ENCODE assay signal across 8 cellular contexts in genomic region chr15:40925863-40926658, GRCh38. TPM values are rescaled to one million over a fixed set of nuclear protein-coding genes. Genes with fewer than 3 reads are reported as not detected.
DNase-seq lines count a peak whose midpoint lies in the region; ATAC-seq and TF ChIP-seq lines count a peak whose summit lies in the region.

No MANE protein-coding gene starts in this region.

- H3K36me3 ChIP-seq in CD4-positive, CD25-positive, alpha-beta regulatory T cell (ENCODE audit: control insufficient read depth, insufficient read depth, low read length): no peaks in the 10 kb centered on the region
- H3K36me3 ChIP-seq in MM.1S (replicated peaks; ENCODE audit: insufficient read depth, low read length): no peaks in the 10 kb centered on the region
- no peaks in the 10 kb centered on the region for H3K36me3 ChIP-seq in muscle layer of colon (ENCODE audit: insufficient read depth, low read length)

- H4K20me1 ChIP-seq in MM.1S (ENCODE audit: insufficient read depth, low read length): no peaks in the 10 kb centered on the region

- H2AFZ ChIP-seq in MM.1S (ENCODE audit: low read length): no peak overlapping the region

- peaks cover 53% of the 10 kb centered on the region for H3K27me3 Mint-ChIP-seq in CD4-positive, CD25-positive, alpha-beta regulatory T cell

- no peak for TF ChIP-seq CTCF in MM.1S (IDR thresholded peaks at IDR 0.05; ENCODE audit: low read length)

- no peaks in the 10 kb centered on the region for H3K9me2 ChIP-seq in MM.1S (replicated peaks; ENCODE audit: insufficient read depth, low read length)

- H3K4me3 ChIP-seq in CD4-positive, CD25-positive, alpha-beta regulatory T cell (ENCODE audit: low read depth, low read length): no peak overlapping the region
- H3K4me3 ChIP-seq in MM.1S (ENCODE audit: low read length) (no peak overlapping the region; the same call in 1 of the 2 replicates), muscle layer of colon (ENCODE audit: low read depth in 1 of 2, low read length in 2 of 2) (peak overlapping the region; percentile 27)

- peaks cover 55% of the 10 kb centered on the region for H3K4me1 ChIP-seq in CD4-positive, CD25-positive, alpha-beta regulatory T cell (ENCODE audit: control insufficient read depth, insufficient read depth, low read length, poor library complexity, severe bottlenecking)
- H3K4me1 ChIP-seq in MM.1S (ENCODE audit: low read length): 0 out of 2 replicates have a peak, but pooled peaks cover 7% of the 10 kb centered on the region
- peaks cover 37% of the 10 kb centered on the region for H3K4me1 ChIP-seq in muscle layer of colon (ENCODE audit: insufficient read depth, low read length)

- H3K79me2 ChIP-seq in MM.1S (ENCODE audit: low read length): no peaks in the 10 kb centered on the region

- no peak for ATAC-seq in CD4-positive, CD25-positive, alpha-beta regulatory T cell (ENCODE audit: low read depth in 2 of 2)
- no peak for ATAC-seq in GM21576 (IDR thresholded peaks at IDR 0.05; ENCODE audit: unreplicated experiment)

- H3K9me3 ChIP-seq in CD4-positive, CD25-positive, alpha-beta regulatory T cell (ENCODE audit: control insufficient read depth in 2 of 2, low read length in 2 of 2): no peaks in the 10 kb centered on the region
- H3K9me3 ChIP-seq in MM.1S (replicated peaks; ENCODE audit: insufficient read depth, low read length) (no peaks in the 10 kb centered on the region), muscle layer of colon (ENCODE audit: low read length) (no peaks in the 10 kb centered on the region)

- H3K27me3 ChIP-seq in CD4-positive, CD25-positive, alpha-beta regulatory T cell (ENCODE audit: control insufficient read depth, insufficient read depth, low read length): peaks cover 6% of the 10 kb centered on the region
- H3K27me3 ChIP-seq in MM.1S (replicated peaks; ENCODE audit: insufficient read depth, low read length) (peaks cover 47% of the 10 kb centered on the region), muscle layer of colon (ENCODE audit: control insufficient read depth in 1 of 2, insufficient read depth in 2 of 2, low read length in 2 of 2) (peaks cover 46 to 59% of the 10 kb centered on the region in 2 donors)

- no peaks in the 10 kb centered on the region for H3K36me3 Mint-ChIP-seq in CD4-positive, CD25-positive, alpha-beta regulatory T cell

- DNase-seq in CD4-positive, CD25-positive, alpha-beta regulatory T cell: peak in 1 of 3 donors; percentile 20
- DNase-seq in MM.1S (no peak), cerebellum (ENCODE audit: low spot score) (peak; percentile 50), activated gamma-delta T cell (lab: John Stamatoyannopoulos, UW) (no peak), kidney tubule cell (ENCODE audit: low spot score) (no peak)
- no peak for DNase-seq in activated effector memory CD4-positive, alpha-beta T cell treated with anti-CD3 and anti-CD28 coated beads, Interleukin-2, amount 50 U/mL, for 16 hours

- H3K9ac ChIP-seq in MM.1S (ENCODE audit: low read length) (no peak overlapping the region), muscle layer of colon (ENCODE audit: low read length) (no peak overlapping the region)

- peak overlapping the region in 3 of 4 donors; percentile 21 to 65 (median 38) for H3K4me3 Mint-ChIP-seq in CD4-positive, CD25-positive, alpha-beta regulatory T cell

- peaks cover 0 to 5% (median 0%) of the 10 kb centered on the region in 7 donors for H3K9me3 Mint-ChIP-seq in CD4-positive, CD25-positive, alpha-beta regulatory T cell

- H3F3A ChIP-seq in MM.1S (ENCODE audit: insufficient read depth, low read length): peaks cover 8% of the 10 kb centered on the region; the same call in 1 of the 2 replicates

- H3K4me2 ChIP-seq in MM.1S (ENCODE audit: low read depth, low read length): peak overlapping the region; percentile 50

- no peak overlapping the region for H3K27ac Mint-ChIP-seq in CD4-positive, CD25-positive, alpha-beta regulatory T cell

- no peak overlapping the region for H3K27ac ChIP-seq in CD4-positive, CD25-positive, alpha-beta regulatory T cell (ENCODE audit: insufficient read depth, low read length, poor library complexity, severe bottlenecking)
- H3K27ac ChIP-seq in MM.1S (ENCODE audit: low read length) (no peak overlapping the region), muscle layer of colon (ENCODE audit: low read depth, low read length) (no peak overlapping the region)

- H3K4me1 Mint-ChIP-seq in CD4-positive, CD25-positive, alpha-beta regulatory T cell: peaks cover 0 to 47% (median 24%) of the 10 kb centered on the region in 4 donors

RNA-seq across cellular contexts. Expression of gene DLL4, which starts 3.1 kb away (rescaled TPM):
- not detected for total RNA-seq in CD4-positive, CD25-positive, alpha-beta regulatory T cell
- polyA plus RNA-seq in CD4-positive, CD25-positive, alpha-beta regulatory T cell: not detected
- total RNA-seq in cerebellum: 4.4 TPM

RNA-seq across cellular contexts. Expression of gene CHAC1, which starts 27.2 kb away (rescaled TPM):
- total RNA-seq in CD4-positive, CD25-positive, alpha-beta regulatory T cell: 0.64 TPM
- polyA plus RNA-seq in CD4-positive, CD25-positive, alpha-beta regulatory T cell: under 1 TPM in 2 of 4 donors, not detected in 2; 0.26 to 0.45 TPM
- total RNA-seq in cerebellum: 2.1 TPM

RNA-seq across cellular contexts. Expression of gene VPS18, which starts 31.8 kb away (rescaled TPM):
- total RNA-seq in CD4-positive, CD25-positive, alpha-beta regulatory T cell: 26.4 TPM
- 10 to 100 TPM; 19.5 to 26.5 (median 22.4) TPM for polyA plus RNA-seq in CD4-positive, CD25-positive, alpha-beta regulatory T cell
- 19.0 TPM for total RNA-seq in cerebellum

RNA-seq across cellular contexts. Expression of gene RHOV, which starts 52.0 kb away (rescaled TPM):
- total RNA-seq in CD4-positive, CD25-positive, alpha-beta regulatory T cell: not detected
- under 1 TPM in 1 of 4 donors, not detected in 3; 0.09 TPM for polyA plus RNA-seq in CD4-positive, CD25-positive, alpha-beta regulatory T cell
- 4.3 TPM for total RNA-seq in cerebellum

Comparison
In these comparisons a context has a peak if more than half of its experiments do, and no peak if none do; other contexts are left out.
1. H3K4me3 ChIP-seq: peak in muscle layer of colon (2 of 2); none in CD4-positive, CD25-positive, alpha-beta regulatory T cell (single experiment) and MM.1S (single experiment).